Comparison of ENCODE assay signal across 17 cellular contexts in genomic region chr9:110821064-110821463, GRCh38.
DNase-seq lines count a peak whose midpoint lies in the region; ATAC-seq, FAIRE-seq and TF ChIP-seq lines count a peak whose summit lies in the region.
"Had no signal": no experiment of that assay in that cellular context is flagged by ENCODE, and none has a peak within 500 bp of the region (broad histone marks: within the 10 kb centered on the region; RNA-seq: fewer than 3 reads in every experiment).

No MANE protein-coding gene starts in this region.

- TF ChIP-seq CTCF in fibroblast of villous mesenchyme (IDR thresholded peaks at IDR 0.05; ENCODE audit: insufficient read depth, low read depth, low read length), result no peak
- no peak for TF ChIP-seq CTCF in testis (IDR thresholded peaks at IDR 0.05)

- WGBS in testis, 2 donors, result 30 to 56% methylated on average over 1 of the region's 1 CpG

- POLR2A ChIA-PET in CD4-positive, alpha-beta memory T cell (lab: Charles Lee; ENCODE audit: partially characterized antibody), result no interaction called here

- H3K36me3 Mint-ChIP-seq in CD4-positive, alpha-beta memory T cell, result no peaks in the 10 kb centered on the region

- no peaks in the 10 kb centered on the region for H3K4me1 ChIP-seq in testis
- no peaks in the 10 kb centered on the region for H3K4me1 ChIP-seq in CD4-positive, alpha-beta memory T cell (ENCODE audit: insufficient read depth, low read length)
- H3K4me1 ChIP-seq: body of pancreas, right atrium auricular region, upper lobe of right lung had no signal

- no peak overlapping the region for H3K27ac ChIP-seq in testis
- no peak overlapping the region for H3K27ac ChIP-seq in CD4-positive, alpha-beta memory T cell (ENCODE audit: low read depth, low read length)
- H3K27ac ChIP-seq in substantia nigra (ENCODE audit: low read depth, low read length, poor library complexity, severe bottlenecking), result no peak overlapping the region
- H3K27ac ChIP-seq: body of pancreas, right atrium auricular region, upper lobe of right lung had no signal

- no peak for DNase-seq in GM19239 (ENCODE audit: insufficient read length, low spot score)
- DNase-seq in fibroblast of villous mesenchyme (ENCODE audit: low read depth), result peak; percentile 49
- no peak for DNase-seq in testis
- no peak for DNase-seq in CD4-positive, alpha-beta memory T cell
- no peak for DNase-seq in substantia nigra (lab: John Stamatoyannopoulos, UW)
- no peak for DNase-seq in hepatic stellate cell (ENCODE audit: low spot score)
- DNase-seq: activated T-cell treated with anti-CD3 and anti-CD28 coated beads, Interleukin-2, amount 50 U/mL, for 4 hours; body of pancreas; DMS79; KG1; mucosa of descending colon; upper lobe of right lung had no signal

- peak; percentile 71 for FAIRE-seq in GM19239 (lab: Jason Lieb, UNC)
- FAIRE-seq: H1 had no signal

- H3K4me1 Mint-ChIP-seq in CD4-positive, alpha-beta memory T cell, result no peaks in the 10 kb centered on the region

- H3K4me3 ChIP-seq in fibroblast of villous mesenchyme (ENCODE audit: low read depth, low read length) (no peak overlapping the region), testis (no peak overlapping the region)
- no peak overlapping the region for H3K4me3 ChIP-seq in CD4-positive, alpha-beta memory T cell (ENCODE audit: low read length in 2 of 2)
- H3K4me3 ChIP-seq: body of pancreas, mucosa of descending colon, right atrium auricular region, upper lobe of right lung had no signal

- no peak overlapping the region for H3K4me3 Mint-ChIP-seq in CD4-positive, alpha-beta memory T cell
- H3K4me3 Mint-ChIP-seq: activated T-cell treated with anti-CD3 and anti-CD28 coated beads, Interleukin-2, amount 50 U/mL, for 4 hours had no signal

- CTCF ChIA-PET in CD4-positive, alpha-beta memory T cell (lab: Charles Lee; ENCODE audit: partially characterized antibody), result no interaction called here

- no peak overlapping the region for H3K27ac Mint-ChIP-seq in CD4-positive, alpha-beta memory T cell

- intact Hi-C loops in testis (cut with DNase I; ENCODE audit: low total_unique reads), result no loop called here
- intact Hi-C loops in CD4-positive, alpha-beta memory T cell (cut with micrococcal nuclease), result no loop called here

- no peaks in the 10 kb centered on the region for H3K27me3 ChIP-seq in testis
- H3K27me3 ChIP-seq in CD4-positive, alpha-beta memory T cell (ENCODE audit: insufficient read depth, low read length), result no peaks in the 10 kb centered on the region
- H3K27me3 ChIP-seq: body of pancreas, right atrium auricular region, upper lobe of right lung had no signal

- no peak for TF ChIP-seq POLR2A in testis (IDR thresholded peaks at IDR 0.05)

- H3K27me3 Mint-ChIP-seq in CD4-positive, alpha-beta memory T cell, result no peaks in the 10 kb centered on the region

- no peaks in the 10 kb centered on the region for H3K36me3 ChIP-seq in testis (ENCODE audit: low read depth, missing control alignments)
- H3K36me3 ChIP-seq in CD4-positive, alpha-beta memory T cell (ENCODE audit: insufficient read depth, low read length), result no peaks in the 10 kb centered on the region
- H3K36me3 ChIP-seq: right atrium auricular region, upper lobe of right lung had no signal

- ATAC-seq in GM21825 (IDR thresholded peaks at IDR 0.05; ENCODE audit: unreplicated experiment), result peak; percentile 96
- ATAC-seq in HG03196 (IDR thresholded peaks at IDR 0.05; ENCODE audit: unreplicated experiment), result peak; percentile 94
- ATAC-seq: activated T-cell treated with anti-CD3 and anti-CD28 coated beads, Interleukin-2, amount 50 U/mL, for 4 hours; body of pancreas; mucosa of descending colon; Panc1; upper lobe of right lung had no signal

- peaks cover 0 to 8% (median 0%) of the 10 kb centered on the region in 8 donors for H3K9me3 Mint-ChIP-seq in CD4-positive, alpha-beta memory T cell

- no peaks in the 10 kb centered on the region for H3K9me3 ChIP-seq in testis
- H3K9me3 ChIP-seq in CD4-positive, alpha-beta memory T cell (ENCODE audit: control insufficient read depth in 1 of 2, low read length in 2 of 2), result no peaks in the 10 kb centered on the region
- H3K9me3 ChIP-seq: body of pancreas, mucosa of descending colon, upper lobe of right lung had no signal
